ENCODE assay signal across 8 cellular contexts in genomic region chr18:32552421-32553030, GRCh38.
DNase-seq lines count a peak whose midpoint lies in the region; ATAC-seq and TF ChIP-seq lines count a peak whose summit lies in the region.

No MANE protein-coding gene starts in this region.

- no peaks in the 10 kb centered on the region for H3K4me1 ChIP-seq in lung (ENCODE audit: control insufficient read depth in 2 of 2, insufficient read depth in 2 of 2, low read length in 2 of 2)

- H3K4me3 ChIP-seq in lung, result no peak overlapping the region

- no peaks in the 10 kb centered on the region for H3K9me3 ChIP-seq in lung (ENCODE audit: control insufficient read depth in 2 of 2, insufficient read depth in 1 of 2, low read length in 1 of 2)

- peak; percentile 92 for ATAC-seq in GM18870 (IDR thresholded peaks at IDR 0.05; ENCODE audit: unreplicated experiment)
- ATAC-seq in HG03095 (IDR thresholded peaks at IDR 0.05; ENCODE audit: unreplicated experiment), result peak; percentile 73
- ATAC-seq in lung (ENCODE audit: insufficient read depth, low FRiP score), result peak; percentile 81

- no peaks in the 10 kb centered on the region for H3K27me3 ChIP-seq in lung (ENCODE audit: control insufficient read depth, insufficient read depth)

- H3K27ac ChIP-seq in lung (ENCODE audit: low read depth in 1 of 2, low read length in 1 of 2), result no peak overlapping the region

- WGBS in lung, 2 donors, result 14 to 18% methylated on average over 4 of the region's 4 CpGs

- DNase-seq in AML-193 (lab: John Stamatoyannopoulos, UW) (peak; percentile 35 to 54), NCI-H2227 treated with DMSO at 0.1 percent for 48 hours (lab: John Stamatoyannopoulos, UW) (peak; percentile 23), dedifferentiated amniotic fluid mesenchymal stem cell (ENCODE audit: extremely low spot score) (peak; percentile 68), lung (ENCODE audit: low spot score) (peak; percentile 66)
- peak; percentile 35 for DNase-seq in activated CD4-positive, CD25-positive, alpha-beta regulatory T cell treated with anti-CD3 and anti-CD28 coated beads, Interleukin-2, amount 50 U/mL, for 72 hours
- peak; percentile 15 for DNase-seq in stimulated activated CD8-positive, alpha-beta memory T cell treated with anti-CD3 and anti-CD28 coated beads, Interleukin-4, amount 100 ng/mL, for 24 hours (ENCODE audit: low read depth)

- no peaks in the 10 kb centered on the region for H3K36me3 ChIP-seq in lung (ENCODE audit: control insufficient read depth in 2 of 2, insufficient read depth in 2 of 2, low read length in 2 of 2)

- TF ChIP-seq CTCF in lung (IDR thresholded peaks at IDR 0.05; ENCODE audit: control extremely low read depth, extremely low read depth), result peak; percentile 42

Comparison
In these comparisons a context has a peak if more than half of its experiments do, and no peak if none do; other contexts are left out.
1. DNase-seq: peak in every context shown above with its lines; median percentile 68 in dedifferentiated amniotic fluid mesenchymal stem cell; 66 in lung; 44 in AML-193; 35 in activated CD4-positive, CD25-positive, alpha-beta regulatory T cell treated with anti-CD3 and anti-CD28 coated beads, Interleukin-2, amount 50 U/mL, for 72 hours; 23 in NCI-H2227 treated with DMSO at 0.1 percent for 48 hours; 15 in stimulated activated CD8-positive, alpha-beta memory T cell treated with anti-CD3 and anti-CD28 coated beads, Interleukin-4, amount 100 ng/mL, for 24 hours.